In the genomic region with DNA sequence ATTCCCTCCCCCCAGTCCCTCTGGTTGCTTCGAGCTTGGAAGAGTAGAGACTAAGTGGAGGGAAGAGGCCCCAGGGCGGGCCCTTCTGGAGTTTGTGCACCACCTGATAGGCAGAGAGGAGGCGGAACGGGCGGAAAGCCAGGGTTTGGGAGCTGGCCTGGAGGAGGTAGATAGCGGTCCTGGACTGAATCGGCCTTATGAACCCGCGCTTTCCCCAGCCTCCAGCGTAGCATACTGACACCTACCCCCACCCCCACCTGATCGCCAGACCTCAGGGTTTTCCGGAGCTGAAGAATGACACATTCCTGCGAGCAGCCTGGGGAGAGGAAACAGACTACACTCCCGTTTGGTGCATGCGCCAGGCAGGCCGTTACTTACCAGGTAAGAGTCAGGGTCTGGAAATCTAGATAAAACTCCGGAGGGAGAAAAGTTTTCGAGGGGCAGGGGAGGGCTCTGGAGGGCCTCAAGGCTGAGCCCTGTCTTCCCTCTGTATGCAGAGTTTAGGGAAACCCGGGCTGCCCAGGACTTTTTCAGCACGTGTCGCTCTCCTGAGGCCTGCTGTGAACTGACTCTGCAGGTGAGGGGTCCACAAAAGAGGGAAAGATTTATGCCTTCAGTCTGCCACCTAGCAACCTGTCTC, we compare ENCODE assay signal across 1 cellular context.
A peak's percentile ranks its signal among the peaks of the same experiment; 100 is the strongest.
TF ChIP-seq lines count a peak whose summit lies in the region.

No MANE protein-coding gene starts in this region.

TF ChIP-seq in K562, 482 proteins besides CTCF, POLR2A, EP300 and RAD21 (continued from another document):
- TF ChIP-seq, protein P1, sequence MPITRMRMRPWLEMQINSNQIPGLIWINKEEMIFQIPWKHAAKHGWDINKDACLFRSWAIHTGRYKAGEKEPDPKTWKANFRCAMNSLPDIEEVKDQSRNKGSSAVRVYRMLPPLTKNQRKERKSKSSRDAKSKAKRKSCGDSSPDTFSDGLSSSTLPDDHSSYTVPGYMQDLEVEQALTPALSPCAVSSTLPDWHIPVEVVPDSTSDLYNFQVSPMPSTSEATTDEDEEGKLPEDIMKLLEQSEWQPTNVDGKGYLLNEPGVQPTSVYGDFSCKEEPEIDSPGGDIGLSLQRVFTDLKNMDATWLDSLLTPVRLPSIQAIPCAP (CRISPR knock-in tag; IDR thresholded peaks at IDR 0.05; ENCODE audit: borderline replicate concordance) = 0 out of 2 replicates have a peak, but pooled peaks have one; percentile 17
- no peak for TF ChIP-seq U2AF1 (optimal IDR thresholded peaks at IDR 0.05; ENCODE audit: low read depth, low read length)
- peak; percentile 98 for TF ChIP-seq CCNT2 (IDR thresholded peaks at IDR 0.05; ENCODE audit: borderline replicate concordance, extremely low read depth, insufficient read length, low read depth, low read length)
- TF ChIP-seq MTA2 (IDR thresholded peaks at IDR 0.05; ENCODE audit: low read depth) = peak; percentile 93
- TF ChIP-seq, protein P2, sequence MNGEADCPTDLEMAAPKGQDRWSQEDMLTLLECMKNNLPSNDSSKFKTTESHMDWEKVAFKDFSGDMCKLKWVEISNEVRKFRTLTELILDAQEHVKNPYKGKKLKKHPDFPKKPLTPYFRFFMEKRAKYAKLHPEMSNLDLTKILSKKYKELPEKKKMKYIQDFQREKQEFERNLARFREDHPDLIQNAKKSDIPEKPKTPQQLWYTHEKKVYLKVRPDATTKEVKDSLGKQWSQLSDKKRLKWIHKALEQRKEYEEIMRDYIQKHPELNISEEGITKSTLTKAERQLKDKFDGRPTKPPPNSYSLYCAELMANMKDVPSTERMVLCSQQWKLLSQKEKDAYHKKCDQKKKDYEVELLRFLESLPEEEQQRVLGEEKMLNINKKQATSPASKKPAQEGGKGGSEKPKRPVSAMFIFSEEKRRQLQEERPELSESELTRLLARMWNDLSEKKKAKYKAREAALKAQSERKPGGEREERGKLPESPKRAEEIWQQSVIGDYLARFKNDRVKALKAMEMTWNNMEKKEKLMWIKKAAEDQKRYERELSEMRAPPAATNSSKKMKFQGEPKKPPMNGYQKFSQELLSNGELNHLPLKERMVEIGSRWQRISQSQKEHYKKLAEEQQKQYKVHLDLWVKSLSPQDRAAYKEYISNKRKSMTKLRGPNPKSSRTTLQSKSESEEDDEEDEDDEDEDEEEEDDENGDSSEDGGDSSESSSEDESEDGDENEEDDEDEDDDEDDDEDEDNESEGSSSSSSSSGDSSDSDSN (IDR thresholded peaks at IDR 0.05; ENCODE audit: borderline replicate concordance in 1 of 2, low read depth in 2 of 2, low read length in 2 of 2) = peak in 1 of 2 experiments; percentile 86; a peak in 3 of 4 replicates
- TF ChIP-seq CBX8 (IDR thresholded peaks at IDR 0.05; ENCODE audit: borderline replicate concordance, extremely low read depth, low read depth, low read length, poor library complexity, severe bottlenecking) = no peak
- TF ChIP-seq, protein P3, sequence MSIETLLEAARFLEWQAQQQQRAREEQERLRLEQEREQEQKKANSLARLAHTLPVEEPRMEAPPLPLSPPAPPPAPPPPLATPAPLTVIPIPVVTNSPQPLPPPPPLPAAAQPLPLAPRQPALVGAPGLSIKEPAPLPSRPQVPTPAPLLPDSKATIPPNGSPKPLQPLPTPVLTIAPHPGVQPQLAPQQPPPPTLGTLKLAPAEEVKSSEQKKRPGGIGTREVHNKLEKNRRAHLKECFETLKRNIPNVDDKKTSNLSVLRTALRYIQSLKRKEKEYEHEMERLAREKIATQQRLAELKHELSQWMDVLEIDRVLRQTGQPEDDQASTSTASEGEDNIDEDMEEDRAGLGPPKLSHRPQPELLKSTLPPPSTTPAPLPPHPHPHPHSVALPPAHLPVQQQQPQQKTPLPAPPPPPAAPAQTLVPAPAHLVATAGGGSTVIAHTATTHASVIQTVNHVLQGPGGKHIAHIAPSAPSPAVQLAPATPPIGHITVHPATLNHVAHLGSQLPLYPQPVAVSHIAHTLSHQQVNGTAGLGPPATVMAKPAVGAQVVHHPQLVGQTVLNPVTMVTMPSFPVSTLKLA (conservative IDR thresholded peaks at IDR 0.05) = peak; percentile 87 to 95
- TF ChIP-seq, protein P4, sequence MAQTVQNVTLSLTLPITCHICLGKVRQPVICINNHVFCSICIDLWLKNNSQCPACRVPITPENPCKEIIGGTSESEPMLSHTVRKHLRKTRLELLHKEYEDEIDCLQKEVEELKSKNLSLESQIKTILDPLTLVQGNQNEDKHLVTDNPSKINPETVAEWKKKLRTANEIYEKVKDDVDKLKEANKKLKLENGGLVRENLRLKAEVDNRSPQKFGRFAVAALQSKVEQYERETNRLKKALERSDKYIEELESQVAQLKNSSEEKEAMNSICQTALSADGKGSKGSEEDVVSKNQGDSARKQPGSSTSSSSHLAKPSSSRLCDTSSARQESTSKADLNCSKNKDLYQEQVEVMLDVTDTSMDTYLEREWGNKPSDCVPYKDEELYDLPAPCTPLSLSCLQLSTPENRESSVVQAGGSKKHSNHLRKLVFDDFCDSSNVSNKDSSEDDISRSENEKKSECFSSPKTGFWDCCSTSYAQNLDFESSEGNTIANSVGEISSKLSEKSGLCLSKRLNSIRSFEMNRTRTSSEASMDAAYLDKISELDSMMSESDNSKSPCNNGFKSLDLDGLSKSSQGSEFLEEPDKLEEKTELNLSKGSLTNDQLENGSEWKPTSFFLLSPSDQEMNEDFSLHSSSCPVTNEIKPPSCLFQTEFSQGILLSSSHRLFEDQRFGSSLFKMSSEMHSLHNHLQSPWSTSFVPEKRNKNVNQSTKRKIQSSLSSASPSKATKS (CRISPR knock-in tag; IDR thresholded peaks at IDR 0.05) = no peak
- peak; percentile 75; the same call in 1 of the 2 replicates for TF ChIP-seq BCOR (IDR thresholded peaks at IDR 0.05)
